19 cellular contexts compared by ENCODE assay signal in genomic region chr5:52964138-52964537, GRCh38. TPM values are rescaled to one million over a fixed set of nuclear protein-coding genes. Genes with fewer than 3 reads are reported as not detected.
DNase-seq lines count a peak whose midpoint lies in the region; ATAC-seq and TF ChIP-seq lines count a peak whose summit lies in the region.
"Had no signal": no experiment of that assay in that cellular context is flagged by ENCODE, and none has a peak within 500 bp of the region (broad histone marks: within the 10 kb centered on the region; RNA-seq: fewer than 3 reads in every experiment).

No MANE protein-coding gene starts in this region.

- no peaks in the 10 kb centered on the region for H3K9me3 ChIP-seq in WERI-Rb-1 (ENCODE audit: severe bottlenecking)

- H3K27ac ChIP-seq in WERI-Rb-1, result no peak overlapping the region
- H3K27ac ChIP-seq: cardiac muscle cell, parathyroid adenoma, spleen had no signal

- intact Hi-C loops in Calu3 (cut with micrococcal nuclease; ENCODE audit: unreplicated experiment), result no loop called here

- no peaks in the 10 kb centered on the region for H3K36me3 Mint-ChIP-seq in Calu3 (ENCODE audit: insufficient read depth, unreplicated experiment)
- H3K36me3 Mint-ChIP-seq in activated CD8-positive, alpha-beta T cell treated with anti-CD3 and anti-CD28 coated beads, Interleukin-2, amount 10 ng/mL, durations not matched to agents 7 days and 5 days (ENCODE audit: low read depth), result peaks cover 3% of the 10 kb centered on the region

- POLR2A ChIA-PET in activated CD8-positive, alpha-beta T cell treated with anti-CD3 and anti-CD28 coated beads, Interleukin-2, amount 10 ng/mL, durations not matched to agents 7 days and 5 days (lab: Charles Lee), result no interaction called here

- H3K36me3 ChIP-seq in WERI-Rb-1, result no peaks in the 10 kb centered on the region
- H3K36me3 ChIP-seq: cardiac muscle cell, spleen had no signal

- H3K4me3 Mint-ChIP-seq in Calu3 (ENCODE audit: low read depth, unreplicated experiment), result no peak overlapping the region
- no peak overlapping the region for H3K4me3 Mint-ChIP-seq in activated CD8-positive, alpha-beta T cell treated with anti-CD3 and anti-CD28 coated beads, Interleukin-2, amount 10 ng/mL, durations not matched to agents 7 days and 5 days
- H3K4me3 Mint-ChIP-seq: activated naive CD8-positive, alpha-beta T cell had no signal

- no peak for DNase-seq in Calu3
- DNase-seq in WERI-Rb-1, result no peak
- DNase-seq in kidney tubule cell (ENCODE audit: low spot score), result peak; percentile 63
- DNase-seq in activated CD8-positive, alpha-beta T cell treated with anti-CD3 and anti-CD28 coated beads, Interleukin-2, amount 10 ng/mL, durations not matched to agents 7 days and 5 days, result no peak
- no peak for DNase-seq in activated CD4-positive, alpha-beta T cell treated with anti-CD3 and anti-CD28 coated beads, Interleukin-2, amount 50 U/mL, for 48 hours
- no peak for DNase-seq in activated effector memory CD4-positive, alpha-beta T cell treated with Interleukin-2 at 50 U/mL for 16 hours
- DNase-seq: activated CD4-positive, alpha-beta T cell treated with anti-CD3 and anti-CD28 coated beads for 4 hours; activated T-cell treated with anti-CD3 and anti-CD28 coated beads for 4 hours; head of caudate nucleus; NCI-H2029; NCI-H526; RPMI8226; spleen; stimulated activated naive CD4-positive, alpha-beta T cell had no signal

- H3K27me3 Mint-ChIP-seq in Calu3 (ENCODE audit: unreplicated experiment), result no peaks in the 10 kb centered on the region
- H3K27me3 Mint-ChIP-seq in activated CD8-positive, alpha-beta T cell treated with anti-CD3 and anti-CD28 coated beads, Interleukin-2, amount 10 ng/mL, durations not matched to agents 7 days and 5 days (ENCODE audit: low read depth), result peaks cover 33% of the 10 kb centered on the region

- peak overlapping the region; percentile 26 for H3K27ac Mint-ChIP-seq in Calu3 (ENCODE audit: unreplicated experiment)
- H3K27ac Mint-ChIP-seq in activated CD8-positive, alpha-beta T cell treated with anti-CD3 and anti-CD28 coated beads, Interleukin-2, amount 10 ng/mL, durations not matched to agents 7 days and 5 days, result no peak overlapping the region
- H3K27ac Mint-ChIP-seq: activated naive CD8-positive, alpha-beta T cell had no signal

- no peak for ATAC-seq in HG03460 (IDR thresholded peaks at IDR 0.05; ENCODE audit: unreplicated experiment)
- no peak for ATAC-seq in activated CD8-positive, alpha-beta T cell treated with anti-CD3 and anti-CD28 coated beads, Interleukin-2, amount 10 ng/mL, durations not matched to agents 7 days and 5 days

- no peak overlapping the region for H3K4me3 ChIP-seq in WERI-Rb-1 (ENCODE audit: low read depth, low read length)
- H3K4me3 ChIP-seq: cardiac muscle cell, spleen had no signal

- CTCF ChIA-PET in Calu3 (lab: Charles Lee), result interaction anchor here (0.6 to 0.9 kb wide), 2 partner anchors 24 to 59 kb away, joined by 3 read pairs; no protein-coding TSS in a partner anchor
- CTCF ChIA-PET in activated CD8-positive, alpha-beta T cell treated with anti-CD3 and anti-CD28 coated beads, Interleukin-2, amount 10 ng/mL, durations not matched to agents 7 days and 5 days (lab: Charles Lee), result interaction anchor here (1.1 kb wide), 1 partner anchor 15 kb away, joined by 6 read pairs; no protein-coding TSS in a partner anchor

- TF ChIP-seq CTCF in Calu3 (IDR thresholded peaks at IDR 0.05; ENCODE audit: unreplicated experiment), result no peak
- 0 out of 2 replicates have a peak, but pooled peaks have one; percentile 2 for TF ChIP-seq CTCF in WERI-Rb-1 (IDR thresholded peaks at IDR 0.05; ENCODE audit: low read depth, low read length)

- peaks cover 14% of the 10 kb centered on the region for H3K4me1 Mint-ChIP-seq in Calu3 (ENCODE audit: low read depth, unreplicated experiment)
- no peaks in the 10 kb centered on the region for H3K4me1 Mint-ChIP-seq in activated CD8-positive, alpha-beta T cell treated with anti-CD3 and anti-CD28 coated beads, Interleukin-2, amount 10 ng/mL, durations not matched to agents 7 days and 5 days (ENCODE audit: low read depth)

- no TSS peak for BruUV-seq in Calu3 (replicated peaks; lab: Mats Ljungman, UMichigan)

- no peak for TF ChIP-seq EP300 in Ishikawa (IDR thresholded peaks at IDR 0.05; ENCODE audit: borderline replicate concordance)

- TF ChIP-seq RAD21 in Ishikawa (IDR thresholded peaks at IDR 0.05; ENCODE audit: low read depth), result peak; percentile 5; the same call in 1 of the 2 replicates

- peaks cover 5% of the 10 kb centered on the region for H3K9me3 Mint-ChIP-seq in Calu3 (ENCODE audit: low read depth, unreplicated experiment)
- peaks cover 5% of the 10 kb centered on the region for H3K9me3 Mint-ChIP-seq in activated CD8-positive, alpha-beta T cell treated with anti-CD3 and anti-CD28 coated beads, Interleukin-2, amount 10 ng/mL, durations not matched to agents 7 days and 5 days (ENCODE audit: insufficient read depth)

- H3K27me3 ChIP-seq in WERI-Rb-1 (ENCODE audit: insufficient read depth, low read depth, severe bottlenecking), result no peaks in the 10 kb centered on the region
- H3K27me3 ChIP-seq: cardiac muscle cell, spleen had no signal

TF ChIP-seq in Ishikawa, 13 proteins besides CTCF, POLR2A, EP300 and RAD21:
- TF ChIP-seq TEAD4 (IDR thresholded peaks at IDR 0.05) (no peak), TCF12 (IDR thresholded peaks at IDR 0.05; ENCODE audit: low read depth) (no peak)

RNA-seq across cellular contexts. Expression of gene ITGA2, which starts 25.0 kb away (rescaled TPM):
- total RNA-seq in Calu3 (2022), result 91.9 and 101 TPM in 2 replicates
- total RNA-seq in activated CD8-positive, alpha-beta T cell treated with anti-CD3 and anti-CD28 coated beads, Interleukin-2, amount 10 ng/mL, durations not matched to agents 7 days and 5 days, result 1 to 10 TPM; 4.3 to 4.8 TPM

Comparison
In these comparisons a context has a peak if more than half of its experiments do, and no peak if none do; other contexts are left out.
1. RNA of gene ITGA2, which starts 25.0 kb away (total RNA-seq): 91.9 to 101 TPM in Calu3; 4.3 to 4.8 TPM in activated CD8-positive, alpha-beta T cell treated with anti-CD3 and anti-CD28 coated beads, Interleukin-2, amount 10 ng/mL, durations not matched to agents 7 days and 5 days; every median in the first group is over 10 times any median in the second.